In genomic region chrX:645024-645376, GRCh38 we compare ENCODE assay signal across 22 cellular contexts. TPM values are rescaled to one million over a fixed set of nuclear protein-coding genes. Genes with fewer than 3 reads are reported as not detected.
DNase-seq lines count a peak whose midpoint lies in the region; ATAC-seq and TF ChIP-seq lines count a peak whose summit lies in the region.
"Had no signal": no experiment of that assay in that cellular context is flagged by ENCODE, and none has a peak within 500 bp of the region (broad histone marks: within the 10 kb centered on the region; RNA-seq: fewer than 3 reads in every experiment).

No MANE protein-coding gene starts in this region.

- TF ChIP-seq CTCF in nephron progenitor cell (IDR thresholded peaks at IDR 0.05): no peak

- H3K4me3 Mint-ChIP-seq in nephron progenitor cell: peak overlapping the region; percentile 77
- H3K4me3 Mint-ChIP-seq: activated naive CD4-positive, alpha-beta T cell treated with anti-CD3 and anti-CD28 coated beads, Interleukin-2, amount 50 U/mL, for 24 hours; activated T-cell treated with anti-CD3 and anti-CD28 coated beads, Interleukin-2, amount 50 U/mL, for 4 hours; central memory CD8-positive, alpha-beta T cell; stimulated activated effector memory CD8-positive, alpha-beta T cell treated with anti-CD3 and anti-CD28 coated beads, Interleukin-12 subunit alpha, Interleukin-12 subunit beta, amount 100 ng/mL, for 72 hours had no signal

- H3K27ac ChIP-seq in HUES64 (ENCODE audit: low read depth, low read length): no peak overlapping the region
- H3K27ac ChIP-seq: esophagus squamous epithelium, RWPE1 had no signal

- no peaks in the 10 kb centered on the region for H3K36me3 Mint-ChIP-seq in nephron progenitor cell (ENCODE audit: low read depth)
- H3K36me3 Mint-ChIP-seq: activated naive CD4-positive, alpha-beta T cell treated with anti-CD3 and anti-CD28 coated beads, Interleukin-2, amount 50 U/mL, for 24 hours had no signal

- no peak overlapping the region for H3K27ac Mint-ChIP-seq in nephron progenitor cell
- H3K27ac Mint-ChIP-seq: activated naive CD4-positive, alpha-beta T cell treated with anti-CD3 and anti-CD28 coated beads, Interleukin-2, amount 50 U/mL, for 24 hours; stimulated activated effector memory CD8-positive, alpha-beta T cell treated with anti-CD3 and anti-CD28 coated beads, Interleukin-12 subunit alpha, Interleukin-12 subunit beta, amount 100 ng/mL, for 72 hours had no signal

- ATAC-seq in HG03280 (IDR thresholded peaks at IDR 0.05; ENCODE audit: unreplicated experiment): no peak
- ATAC-seq: activated T-cell treated with anti-CD3 and anti-CD28 coated beads, Interleukin-2, amount 50 U/mL, for 4 hours had no signal

- no peaks in the 10 kb centered on the region for H3K36me3 ChIP-seq in HUES64 (ENCODE audit: insufficient read depth, low read length)
- H3K36me3 ChIP-seq: esophagus squamous epithelium had no signal

- H3K4me1 Mint-ChIP-seq in nephron progenitor cell: peaks cover 13% of the 10 kb centered on the region
- H3K4me1 Mint-ChIP-seq: activated naive CD4-positive, alpha-beta T cell treated with anti-CD3 and anti-CD28 coated beads, Interleukin-2, amount 50 U/mL, for 24 hours; central memory CD8-positive, alpha-beta T cell; stimulated activated effector memory CD8-positive, alpha-beta T cell treated with anti-CD3 and anti-CD28 coated beads, Interleukin-12 subunit alpha, Interleukin-12 subunit beta, amount 100 ng/mL, for 72 hours had no signal

- H3K4me1 ChIP-seq in HUES64 (ENCODE audit: insufficient read depth, low read length): no peaks in the 10 kb centered on the region
- H3K4me1 ChIP-seq: esophagus squamous epithelium had no signal

- peaks cover 76% of the 10 kb centered on the region for H3K27me3 ChIP-seq in HUES64 (ENCODE audit: insufficient read depth, low read length)

- WGBS in HUES64: 3% methylated on average over 19 of the region's 19 CpGs

- H3K9me3 ChIP-seq in HUES64 (ENCODE audit: insufficient read depth, low read depth, low read length): no peaks in the 10 kb centered on the region
- H3K9me3 ChIP-seq: esophagus squamous epithelium had no signal

- H3K9me3 Mint-ChIP-seq in nephron progenitor cell: no peaks in the 10 kb centered on the region
- H3K9me3 Mint-ChIP-seq: activated naive CD4-positive, alpha-beta T cell treated with anti-CD3 and anti-CD28 coated beads, Interleukin-2, amount 50 U/mL, for 24 hours; activated T-cell treated with anti-CD3 and anti-CD28 coated beads, Interleukin-2, amount 50 U/mL, for 4 hours had no signal

- H3K4me3 ChIP-seq in HUES64 (ENCODE audit: low read length) (peak overlapping the region; percentile 45), iPS-11a (ENCODE audit: low read depth, low read length) (peak overlapping the region; percentile 20)
- H3K4me3 ChIP-seq: esophagus squamous epithelium had no signal

- DNase-seq in EH (ENCODE audit: low read depth): peak; percentile 85
- peak; percentile 35 for DNase-seq in nephron progenitor cell
- no peak for DNase-seq in hypothalamus (lab: John Stamatoyannopoulos, UW)
- no peak for DNase-seq in DMS153 (lab: John Stamatoyannopoulos, UW)
- no peak for DNase-seq in ecto neural progenitor cell (ENCODE audit: low spot score)
- DNase-seq: activated CD4-positive, CD25-positive, alpha-beta regulatory T cell; activated T-cell treated with anti-CD3 and anti-CD28 coated beads, Interleukin-2, amount 50 U/mL, for 4 hours; C1 segment of cervical spinal cord; effector CD8-positive, alpha-beta T cell; esophagus squamous epithelium; HCEC 1CT; NCI-H1105; NCI-H524; T-helper 9 cell had no signal

- H3K27me3 Mint-ChIP-seq in nephron progenitor cell (ENCODE audit: low read depth, poor library complexity): peaks cover 84% of the 10 kb centered on the region

- no peak overlapping the region for H3K9ac ChIP-seq in HUES64 (ENCODE audit: low read depth, low read length)

RNA-seq across cellular contexts. Expression of gene SHOX, which starts 14.4 kb away (rescaled TPM):
- 0.10 TPM for polyA plus RNA-seq in HUES64 (2013, experiment 1 of 2)
- 0.06 TPM for polyA plus RNA-seq in HUES64 (2013, experiment 2 of 2)
- polyA plus RNA-seq: liver had no signal

Comparison
In these comparisons a context has a peak if more than half of its experiments do, and no peak if none do; other contexts are left out.
1. DNase-seq: peak in EH (single experiment) and nephron progenitor cell (single experiment); none in hypothalamus (0 of 51), DMS153 (single experiment) and ecto neural progenitor cell (single experiment).